Comparison of ENCODE assay signal across 26 cellular contexts in genomic region chr6:36515844-36516243, GRCh38. TPM values are rescaled to one million over a fixed set of nuclear protein-coding genes. Genes with fewer than 3 reads are reported as not detected.
DNase-seq lines count a peak whose midpoint lies in the region; ATAC-seq and TF ChIP-seq lines count a peak whose summit lies in the region.
"Had no signal": no experiment of that assay in that cellular context is flagged by ENCODE, and none has a peak within 500 bp of the region (broad histone marks: within the 10 kb centered on the region; RNA-seq: fewer than 3 reads in every experiment).

No MANE protein-coding gene starts in this region.

- intact Hi-C loops in CD4-positive, alpha-beta T cell (cut with DNase I, micrococcal nuclease), result no loop called here
- intact Hi-C loops in naive thymus-derived CD4-positive, alpha-beta T cell (cut with micrococcal nuclease), result loop anchor here in 1 of 2 donors (2.0 kb wide), 1 partner anchor 17 kb away; no protein-coding TSS in a partner anchor
- intact Hi-C loops in activated T-helper 1 cell treated with anti-CD3 and anti-CD28 coated beads, Interleukin-12 subunit alpha, Interleukin-12 subunit beta, Interleukin-2, Interleukin-4 antibody, amounts not matched to agents 30 ng/mL and 10 ng/mL and 1 ng/mL, durations not matched to agents 14 hours and 24 hours and 36 hours (cut with micrococcal nuclease), result no loop called here

- peak overlapping the region; percentile 49; the same call in 1 of the 2 replicates for H3K9ac ChIP-seq in MM.1S (ENCODE audit: low read length)
- H3K9ac ChIP-seq: BLaER1 had no signal

- H3K4me2 ChIP-seq in MM.1S (ENCODE audit: low read depth, low read length), result peak overlapping the region; percentile 87
- H3K4me2 ChIP-seq: BLaER1 had no signal

- no peaks in the 10 kb centered on the region for H3K9me3 ChIP-seq in CD4-positive, alpha-beta T cell (ENCODE audit: control insufficient read depth, low read length)
- H3K9me3 ChIP-seq in MM.1S (replicated peaks; ENCODE audit: insufficient read depth, low read length) (no peaks in the 10 kb centered on the region), WERI-Rb-1 (ENCODE audit: severe bottlenecking) (no peaks in the 10 kb centered on the region)
- no peaks in the 10 kb centered on the region for H3K9me3 ChIP-seq in naive thymus-derived CD4-positive, alpha-beta T cell (ENCODE audit: control insufficient read depth in 2 of 3, low read length in 3 of 3)
- H3K9me3 ChIP-seq: ascending aorta, BLaER1, spleen had no signal

- CTCF ChIA-PET in CD4-positive, alpha-beta T cell (lab: Charles Lee), result interaction anchor here (0.6 kb wide), 1 partner anchor 86 kb away, joined by 3 read pairs; no protein-coding TSS in a partner anchor
- CTCF ChIA-PET in naive thymus-derived CD4-positive, alpha-beta T cell (lab: Charles Lee), result interaction anchor here (0.6 to 1.3 kb wide), 3 partner anchors 10 to 624 kb away, joined by 3 read pairs; no protein-coding TSS in a partner anchor

- H2AFZ ChIP-seq in MM.1S (ENCODE audit: low read length), result no peak overlapping the region; the same call in 1 of the 2 replicates

- ATAC-seq in CD4-positive, alpha-beta T cell (ENCODE audit: poor library complexity), result no peak
- ATAC-seq in central memory CD8-positive, alpha-beta T cell (replicated peaks; ENCODE audit: extremely low read depth, poor library complexity, severe bottlenecking), result no peak
- ATAC-seq in naive thymus-derived CD4-positive, alpha-beta T cell, result no peak
- ATAC-seq in esophagus mucosa, result no peak
- ATAC-seq: activated naive CD4-positive, alpha-beta T cell treated with anti-CD3 and anti-CD28 coated beads, Interleukin-2, amount 50 U/mL, for 72 hours; activated T-helper 17 cell treated with anti-CD3 and anti-CD28 coated beads, Interleukin-2, amount 50 U/mL, for 72 hours; Panc1 had no signal

- H3K9me3 Mint-ChIP-seq in CD4-positive, alpha-beta T cell, result no peaks in the 10 kb centered on the region
- no peaks in the 10 kb centered on the region for H3K9me3 Mint-ChIP-seq in central memory CD8-positive, alpha-beta T cell
- H3K9me3 Mint-ChIP-seq in naive thymus-derived CD4-positive, alpha-beta T cell, result no peaks in the 10 kb centered on the region
- H3K9me3 Mint-ChIP-seq in activated T-helper 1 cell treated with anti-CD3 and anti-CD28 coated beads, Interleukin-12 subunit alpha, Interleukin-12 subunit beta, Interleukin-2, Interleukin-4 antibody, amounts not matched to agents 30 ng/mL and 10 ng/mL and 1 ng/mL, durations not matched to agents 14 hours and 24 hours and 36 hours, result no peaks in the 10 kb centered on the region
- H3K9me3 Mint-ChIP-seq: activated CD4-positive, alpha-beta T cell treated with anti-CD3 and anti-CD28 coated beads, Interleukin-2, amount 10 ng/mL, durations not matched to agents 24 days and 14 days; activated naive CD4-positive, alpha-beta T cell treated with anti-CD3 and anti-CD28 coated beads, Interleukin-2, amount 50 U/mL, for 72 hours; activated T-helper 17 cell treated with anti-CD3 and anti-CD28 coated beads, Interleukin-2, amount 50 U/mL, for 72 hours; type B pancreatic cell had no signal

- H3K27me3 Mint-ChIP-seq in CD4-positive, alpha-beta T cell, result no peaks in the 10 kb centered on the region
- H3K27me3 Mint-ChIP-seq in central memory CD8-positive, alpha-beta T cell, result no peaks in the 10 kb centered on the region
- H3K27me3 Mint-ChIP-seq in naive thymus-derived CD4-positive, alpha-beta T cell, result no peaks in the 10 kb centered on the region
- no peaks in the 10 kb centered on the region for H3K27me3 Mint-ChIP-seq in activated T-helper 1 cell treated with anti-CD3 and anti-CD28 coated beads, Interleukin-12 subunit alpha, Interleukin-12 subunit beta, Interleukin-2, Interleukin-4 antibody, amounts not matched to agents 30 ng/mL and 10 ng/mL and 1 ng/mL, durations not matched to agents 14 hours and 24 hours and 36 hours (ENCODE audit: insufficient read depth)
- H3K27me3 Mint-ChIP-seq: activated CD4-positive, alpha-beta T cell treated with anti-CD3 and anti-CD28 coated beads, Interleukin-2, amount 10 ng/mL, durations not matched to agents 24 days and 14 days; activated T-helper 17 cell treated with anti-CD3 and anti-CD28 coated beads, Interleukin-2, amount 50 U/mL, for 72 hours; type B pancreatic cell had no signal

- POLR2A ChIA-PET in CD4-positive, alpha-beta T cell (lab: Charles Lee), result interaction anchor here (0.7 to 1.3 kb wide), 3 partner anchors 8 to 78 kb away, joined by 3 to 4 read pairs (median 4); no protein-coding TSS in a partner anchor
- POLR2A ChIA-PET in naive thymus-derived CD4-positive, alpha-beta T cell (lab: Charles Lee), result interaction anchor here (0.6 to 1.9 kb wide), 7 partner anchors 7 to 72 kb away, joined by 3 to 5 read pairs (median 3); no protein-coding TSS in a partner anchor

- H3K27me3 ChIP-seq in CD4-positive, alpha-beta T cell (ENCODE audit: control insufficient read depth, insufficient read depth, low read length), result no peaks in the 10 kb centered on the region
- H3K27me3 ChIP-seq in MM.1S (replicated peaks; ENCODE audit: insufficient read depth, low read length), result no peaks in the 10 kb centered on the region
- H3K27me3 ChIP-seq in naive thymus-derived CD4-positive, alpha-beta T cell (ENCODE audit: control insufficient read depth in 2 of 2, insufficient read depth in 2 of 2, low read length in 2 of 2), result no peaks in the 10 kb centered on the region
- H3K27me3 ChIP-seq in WERI-Rb-1 (ENCODE audit: insufficient read depth, low read depth, severe bottlenecking), result no peaks in the 10 kb centered on the region
- H3K27me3 ChIP-seq: ascending aorta, BLaER1, spleen had no signal

- H3K4me3 Mint-ChIP-seq in CD4-positive, alpha-beta T cell, result no peak overlapping the region
- no peak overlapping the region for H3K4me3 Mint-ChIP-seq in central memory CD8-positive, alpha-beta T cell
- H3K4me3 Mint-ChIP-seq in naive thymus-derived CD4-positive, alpha-beta T cell, result peak overlapping the region in 1 of 10 donors; percentile 21
- no peak overlapping the region for H3K4me3 Mint-ChIP-seq in activated T-helper 1 cell treated with anti-CD3 and anti-CD28 coated beads, Interleukin-12 subunit alpha, Interleukin-12 subunit beta, Interleukin-2, Interleukin-4 antibody, amounts not matched to agents 30 ng/mL and 10 ng/mL and 1 ng/mL, durations not matched to agents 14 hours and 24 hours and 36 hours
- H3K4me3 Mint-ChIP-seq: activated CD4-positive, alpha-beta T cell treated with anti-CD3 and anti-CD28 coated beads, Interleukin-2, amount 10 ng/mL, durations not matched to agents 24 days and 14 days; activated T-helper 17 cell treated with anti-CD3 and anti-CD28 coated beads, Interleukin-2, amount 50 U/mL, for 72 hours; type B pancreatic cell had no signal

- peak overlapping the region; percentile 66 for H3K27ac Mint-ChIP-seq in CD4-positive, alpha-beta T cell
- peak overlapping the region; percentile 74 for H3K27ac Mint-ChIP-seq in central memory CD8-positive, alpha-beta T cell (ENCODE audit: low read depth)
- peak overlapping the region in 6 of 9 donors; percentile 3 to 74 (median 48) for H3K27ac Mint-ChIP-seq in naive thymus-derived CD4-positive, alpha-beta T cell
- no peak overlapping the region for H3K27ac Mint-ChIP-seq in activated T-helper 1 cell treated with anti-CD3 and anti-CD28 coated beads, Interleukin-12 subunit alpha, Interleukin-12 subunit beta, Interleukin-2, Interleukin-4 antibody, amounts not matched to agents 30 ng/mL and 10 ng/mL and 1 ng/mL, durations not matched to agents 14 hours and 24 hours and 36 hours
- H3K27ac Mint-ChIP-seq: type B pancreatic cell had no signal

- no peak overlapping the region for H3K27ac ChIP-seq in CD4-positive, alpha-beta T cell (ENCODE audit: low read depth, low read length)
- H3K27ac ChIP-seq in MM.1S (ENCODE audit: low read length) (peak overlapping the region; percentile 82), WERI-Rb-1 (no peak overlapping the region)
- H3K27ac ChIP-seq in naive thymus-derived CD4-positive, alpha-beta T cell (ENCODE audit: low read depth, low read length), result no peak overlapping the region
- H3K27ac ChIP-seq: ascending aorta, BLaER1 had no signal

- H3K36me3 ChIP-seq in MM.1S (replicated peaks; ENCODE audit: insufficient read depth, low read length) (peaks cover under 1% of the 10 kb centered on the region; the same call in 1 of the 2 replicates), WERI-Rb-1 (peaks cover 65% of the 10 kb centered on the region)
- H3K36me3 ChIP-seq in naive thymus-derived CD4-positive, alpha-beta T cell (ENCODE audit: control insufficient read depth in 2 of 3, insufficient read depth in 3 of 3, low read length in 3 of 3), result peaks cover 12 to 60% (median 22%) of the 10 kb centered on the region in 3 experiments

- H3K9me2 ChIP-seq in MM.1S (replicated peaks; ENCODE audit: insufficient read depth, low read length), result no peaks in the 10 kb centered on the region

- H3K79me2 ChIP-seq in MM.1S (ENCODE audit: low read length), result peaks cover 11% of the 10 kb centered on the region; the same call in 1 of the 2 replicates

- peaks cover 48% of the 10 kb centered on the region for H3F3A ChIP-seq in MM.1S (ENCODE audit: insufficient read depth, low read length)

- peaks cover 48% of the 10 kb centered on the region for H3K4me1 Mint-ChIP-seq in CD4-positive, alpha-beta T cell (ENCODE audit: low read depth)
- H3K4me1 Mint-ChIP-seq in central memory CD8-positive, alpha-beta T cell, result peaks cover 26% of the 10 kb centered on the region
- peaks cover 23 to 61% (median 54%) of the 10 kb centered on the region in 7 donors for H3K4me1 Mint-ChIP-seq in naive thymus-derived CD4-positive, alpha-beta T cell
- H3K4me1 Mint-ChIP-seq in activated T-helper 1 cell treated with anti-CD3 and anti-CD28 coated beads, Interleukin-12 subunit alpha, Interleukin-12 subunit beta, Interleukin-2, Interleukin-4 antibody, amounts not matched to agents 30 ng/mL and 10 ng/mL and 1 ng/mL, durations not matched to agents 14 hours and 24 hours and 36 hours (ENCODE audit: low read depth), result peaks cover 34% of the 10 kb centered on the region
- H3K4me1 Mint-ChIP-seq: activated T-helper 17 cell treated with anti-CD3 and anti-CD28 coated beads, Interleukin-2, amount 50 U/mL, for 72 hours had no signal

- peak overlapping the region; percentile 51 for H3K4me3 ChIP-seq in MM.1S (ENCODE audit: low read length)
- H3K4me3 ChIP-seq in naive thymus-derived CD4-positive, alpha-beta T cell (ENCODE audit: low read length), result no peak overlapping the region
- H3K4me3 ChIP-seq in WERI-Rb-1 (ENCODE audit: low read depth, low read length), result no peak overlapping the region
- H3K4me3 ChIP-seq: ascending aorta, BLaER1, spleen had no signal

- H4K20me1 ChIP-seq in MM.1S (ENCODE audit: insufficient read depth, low read length), result no peaks in the 10 kb centered on the region

- peaks cover 88% of the 10 kb centered on the region for H3K36me3 Mint-ChIP-seq in CD4-positive, alpha-beta T cell (ENCODE audit: low read depth)
- peaks cover 79% of the 10 kb centered on the region for H3K36me3 Mint-ChIP-seq in central memory CD8-positive, alpha-beta T cell (ENCODE audit: insufficient read depth)
- H3K36me3 Mint-ChIP-seq in naive thymus-derived CD4-positive, alpha-beta T cell, result peaks cover 3 to 61% (median 38%) of the 10 kb centered on the region in 5 donors
- H3K36me3 Mint-ChIP-seq in activated T-helper 1 cell treated with anti-CD3 and anti-CD28 coated beads, Interleukin-12 subunit alpha, Interleukin-12 subunit beta, Interleukin-2, Interleukin-4 antibody, amounts not matched to agents 30 ng/mL and 10 ng/mL and 1 ng/mL, durations not matched to agents 14 hours and 24 hours and 36 hours (ENCODE audit: low read depth), result peaks cover 54% of the 10 kb centered on the region

- TF ChIP-seq CTCF in CD4-positive, alpha-beta T cell (IDR thresholded peaks at IDR 0.05), result no peak
- no peak for TF ChIP-seq CTCF in MM.1S (IDR thresholded peaks at IDR 0.05; ENCODE audit: low read length)
- no peak for TF ChIP-seq CTCF in WERI-Rb-1 (IDR thresholded peaks at IDR 0.05; ENCODE audit: low read depth, low read length)

- H3K4me1 ChIP-seq in MM.1S (ENCODE audit: low read length), result peaks cover 62% of the 10 kb centered on the region
- H3K4me1 ChIP-seq in naive thymus-derived CD4-positive, alpha-beta T cell (ENCODE audit: control insufficient read depth in 2 of 2, insufficient read depth in 2 of 2, low read length in 2 of 2), result peaks cover 8 to 25% of the 10 kb centered on the region in 2 donors
- H3K4me1 ChIP-seq: ascending aorta, BLaER1 had no signal

- no peak for DNase-seq in CD4-positive, alpha-beta T cell
- DNase-seq in MM.1S (no peak), DMS53 treated with DMSO at 0.1 percent for 48 hours (lab: John Stamatoyannopoulos, UW; ENCODE audit: unreplicated experiment) (no peak), WERI-Rb-1 (no peak)
- no peak for DNase-seq in central memory CD8-positive, alpha-beta T cell (ENCODE audit: low spot score in 2 of 2)
- no peak for DNase-seq in naive thymus-derived CD4-positive, alpha-beta T cell
- DNase-seq in activated T-helper 1 cell treated with anti-CD3 and anti-CD28 coated beads, Interleukin-12 subunit alpha, Interleukin-12 subunit beta, Interleukin-2, Interleukin-4 antibody, amounts not matched to agents 30 ng/mL and 10 ng/mL and 1 ng/mL, durations not matched to agents 14 hours and 24 hours and 36 hours (ENCODE audit: low spot score), result no peak
- DNase-seq: activated CD4-positive, alpha-beta T cell treated with anti-CD3 and anti-CD28 coated beads, Interleukin-2, amount 10 ng/mL, durations not matched to agents 24 days and 14 days; Calu3; caudate nucleus; dermis blood vessel endothelial cell; H7; islet precursor cell; NCI-H1417 treated with DMSO at 0.1 percent for 48 hours; NCI-H2081 treated with DMSO at 0.1 percent for 48 hours; NCI-H510A; right cardiac atrium; SHP77; spleen had no signal

RNA-seq across cellular contexts. Expression of gene STK38, which starts 31.4 kb away (rescaled TPM):
- 10 to 100 TPM; 47.0 to 48.4 TPM for total RNA-seq in CD4-positive, alpha-beta T cell
- 100 to 1,000 TPM in 2 of 5 experiments, 10 to 100 TPM in 3; 68.5 to 193 (median 95.0) TPM for total RNA-seq in naive thymus-derived CD4-positive, alpha-beta T cell
- 100 to 1,000 TPM in 1 of 2 donors, 10 to 100 TPM in 1; 56.6 to 123 TPM for polyA plus RNA-seq in naive thymus-derived CD4-positive, alpha-beta T cell
- 23.5 and 23.6 TPM in 2 replicates for total RNA-seq in activated T-helper 1 cell treated with anti-CD3 and anti-CD28 coated beads, Interleukin-12 subunit alpha, Interleukin-12 subunit beta, Interleukin-2, Interleukin-4 antibody, amounts not matched to agents 30 ng/mL and 10 ng/mL and 1 ng/mL, durations not matched to agents 14 hours and 24 hours and 36 hours
- 26.1 TPM for total RNA-seq in esophagus mucosa
